22 cellular contexts compared by ENCODE assay signal in genomic region chr6:110298916-110299315, GRCh38. TPM values are rescaled to one million over a fixed set of nuclear protein-coding genes. Genes with fewer than 3 reads are reported as not detected.
"Had no signal": no experiment of that assay in that cellular context is flagged by ENCODE, and none has a peak within 500 bp of the region (broad histone marks: within the 10 kb centered on the region; RNA-seq: fewer than 3 reads in every experiment).

No MANE protein-coding gene starts in this region.

- H3K27me3 Mint-ChIP-seq: type B pancreatic cell had no signal

- H3K4me1 ChIP-seq: heart left ventricle, right atrium auricular region, suprapubic skin, thyroid gland, uterus had no signal

- H3K27me3 ChIP-seq: heart left ventricle, neural progenitor cell, ovary, right atrium auricular region, sigmoid colon, suprapubic skin, thyroid gland, uterus had no signal

- H3K9me3 Mint-ChIP-seq: neural progenitor cell, type B pancreatic cell had no signal

- H3K27ac Mint-ChIP-seq: naive thymus-derived CD4-positive, alpha-beta T cell; neural progenitor cell; type B pancreatic cell had no signal

- H3K4me3 Mint-ChIP-seq: naive thymus-derived CD4-positive, alpha-beta T cell; neural progenitor cell; type B pancreatic cell had no signal

- DNase-seq: effector CD4-positive, alpha-beta T cell; heart left ventricle; hippocampal formation; islet precursor cell; mammary epithelial cell; naive thymus-derived CD4-positive, alpha-beta T cell; nucleus accumbens; ovary; sigmoid colon; stimulated activated CD4-positive, alpha-beta T cell treated with anti-CD3 and anti-CD28 coated beads, Interleukin-12 subunit alpha, Interleukin-12 subunit beta, amount 100 ng/mL, for 4 hours; stimulated activated naive CD8-positive, alpha-beta T cell treated with anti-CD3 and anti-CD28 coated beads, Interleukin-15, Interleukin-2, amounts not matched to agents 100 U/mL and 50 U/mL, for 24 hours; thyroid gland; uterus had no signal

- H3K36me3 ChIP-seq: heart left ventricle, neural progenitor cell, ovary, right atrium auricular region, sigmoid colon, suprapubic skin, thyroid gland, uterus had no signal

- H3K9me3 ChIP-seq: heart left ventricle, ovary, right atrium auricular region, suprapubic skin, thyroid gland, uterus had no signal

- H3K27ac ChIP-seq: coronary artery, heart left ventricle, neural progenitor cell, ovary, right atrium auricular region, skin epidermis, suprapubic skin, thyroid gland had no signal

- ATAC-seq: heart left ventricle; left lobe of liver; naive thymus-derived CD4-positive, alpha-beta T cell; stimulated activated naive CD8-positive, alpha-beta T cell treated with anti-CD3 and anti-CD28 coated beads, Interleukin-15, Interleukin-2, amounts not matched to agents 100 U/mL and 50 U/mL, for 24 hours had no signal

- H3K4me3 ChIP-seq: coronary artery, heart left ventricle, neural progenitor cell, ovary, right atrium auricular region, sigmoid colon, skin epidermis, suprapubic skin, thyroid gland, uterus had no signal

- H3K36me3 Mint-ChIP-seq: naive thymus-derived CD4-positive, alpha-beta T cell; neural progenitor cell; type B pancreatic cell had no signal

- H3K9ac ChIP-seq: neural progenitor cell had no signal

RNA-seq across cellular contexts. Expression of gene METTL24, which starts 59.2 kb away (rescaled TPM):
- total RNA-seq: dermis microvascular lymphatic vessel endothelial cell, glomerular endothelial cell, mammary epithelial cell had no signal
